In the genomic region with DNA sequence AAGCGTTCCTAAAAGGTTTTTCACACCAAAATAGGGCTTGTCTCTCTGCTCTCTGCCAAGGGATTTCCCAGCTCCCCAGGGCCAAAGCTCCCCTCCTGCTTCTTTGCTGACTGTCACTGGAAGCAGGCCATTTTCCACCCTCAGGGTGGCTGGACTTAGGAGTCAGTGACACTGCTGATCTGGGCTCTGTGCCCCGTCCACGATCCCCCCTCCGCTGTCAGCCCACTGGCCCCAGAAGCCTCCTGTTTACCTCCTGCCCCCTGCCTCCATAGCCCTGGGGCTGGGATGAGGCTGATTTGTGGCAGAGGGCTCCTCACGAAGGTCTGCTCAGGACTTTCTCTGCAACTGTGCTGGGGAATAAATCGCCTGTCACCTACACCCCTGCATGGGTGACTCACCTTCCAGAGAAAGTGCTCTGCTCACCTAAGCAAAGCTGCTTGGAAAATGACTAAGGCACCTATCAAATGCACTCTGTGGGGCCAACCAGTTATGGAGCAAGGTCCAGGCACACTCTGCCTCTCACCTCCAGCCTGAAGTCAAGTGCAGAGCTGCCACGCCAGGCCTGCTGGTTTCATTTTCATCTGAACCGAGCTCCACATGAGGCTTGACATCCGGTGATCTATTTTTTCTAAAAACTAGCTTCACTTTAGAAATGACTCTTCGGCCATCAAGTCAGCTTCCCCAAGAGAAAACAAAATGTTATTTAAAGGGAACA, we compare ENCODE assay signal across 9 cellular contexts. TPM values are rescaled to one million over a fixed set of nuclear protein-coding genes. Genes with fewer than 3 reads are reported as not detected.
DNase-seq lines count a peak whose midpoint lies in the region; ATAC-seq, FAIRE-seq and TF ChIP-seq lines count a peak whose summit lies in the region.
"Had no signal": no experiment of that assay in that cellular context is flagged by ENCODE, and none has a peak within 500 bp of the region (broad histone marks: within the 10 kb centered on the region; RNA-seq: fewer than 3 reads in every experiment).

No MANE protein-coding gene starts in this region.

- RAD21 ChIA-PET in HCT116 (lab: Charles Lee; ENCODE audit: low non-redundant PET in 1 of 2, low total read pairs in 2 of 2, uncharacterized antibody in 2 of 2, unreplicated experiment in 2 of 2) = interaction anchor here in 1 of 2 experiments (1.2 kb wide), 1 partner anchor 28 kb away, joined by 3 read pairs; no protein-coding TSS in a partner anchor

- CTCF ChIA-PET in HCT116 (lab: Charles Lee) = interaction anchor here (1.0 to 3.2 kb wide), 3 partner anchors 9 to 177 kb away, joined by 3 to 17 read pairs (median 5); a partner anchor contains a TSS
- CTCF ChIA-PET in A673 (lab: Charles Lee) = no interaction called here

- no peaks in the 10 kb centered on the region for H3K9me3 Mint-ChIP-seq in CD4-positive, CD25-positive, alpha-beta regulatory T cell
- no peaks in the 10 kb centered on the region for H3K9me3 Mint-ChIP-seq in astrocyte (ENCODE audit: unreplicated experiment)

- H3K9ac ChIP-seq in HCT116 (ENCODE audit: low read length) (peak overlapping the region; percentile 93), astrocyte (ENCODE audit: low read length) (peak overlapping the region; percentile 51)

- POLR2A ChIA-PET in HCT116 (lab: Charles Lee) (interaction anchor here (0.8 to 1.4 kb wide), 6 partner anchors 17 to 163 kb away, joined by 3 to 5 read pairs (median 4); no protein-coding TSS in a partner anchor), A673 (lab: Charles Lee; ENCODE audit: low non-redundant PET) (no interaction called here)

- peaks cover 91% of the 10 kb centered on the region for H3K4me1 ChIP-seq in CD4-positive, CD25-positive, alpha-beta regulatory T cell (ENCODE audit: control insufficient read depth, insufficient read depth, low read length, poor library complexity, severe bottlenecking)
- H3K4me1 ChIP-seq in HCT116 (ENCODE audit: control insufficient read depth in 1 of 2, insufficient read depth in 2 of 2, low read length in 2 of 2) (peaks cover 71 to 87% of the 10 kb centered on the region in 2 experiments), astrocyte (ENCODE audit: insufficient read depth, low read length) (peaks cover 57% of the 10 kb centered on the region), left lung (peaks cover 57 to 94% of the 10 kb centered on the region in 2 donors), A673 (ENCODE audit: insufficient read depth, low read length, poor library complexity, severe bottlenecking) (peaks cover 5% of the 10 kb centered on the region)

- peak overlapping the region; percentile 95 for H3K27ac ChIP-seq in CD4-positive, CD25-positive, alpha-beta regulatory T cell (ENCODE audit: insufficient read depth, low read length, poor library complexity, severe bottlenecking)
- H3K27ac ChIP-seq in HCT116 (ENCODE audit: low read depth, low read length) = peak overlapping the region; percentile 82
- H3K27ac ChIP-seq in astrocyte (ENCODE audit: low read depth, low read length) = peak overlapping the region; percentile 59
- H3K27ac ChIP-seq in left lung = peak overlapping the region; percentile 76 to 88
- H3K27ac ChIP-seq in A673 (ENCODE audit: low read depth, low read length, poor library complexity, severe bottlenecking) = no peak overlapping the region

- no peaks in the 10 kb centered on the region for H3K27me3 ChIP-seq in CD4-positive, CD25-positive, alpha-beta regulatory T cell (ENCODE audit: control insufficient read depth, insufficient read depth, low read length)
- H3K27me3 ChIP-seq in HCT116 (ENCODE audit: insufficient read depth, low read length) (no peaks in the 10 kb centered on the region), astrocyte (ENCODE audit: insufficient read depth, low read length) (no peaks in the 10 kb centered on the region), left lung (no peaks in the 10 kb centered on the region), A673 (replicated peaks; ENCODE audit: insufficient read depth, low read depth, low read length, poor library complexity) (no peaks in the 10 kb centered on the region)

- H4K20me1 ChIP-seq in HCT116 (ENCODE audit: insufficient read depth) (peaks cover 38% of the 10 kb centered on the region; the same call in 1 of the 2 replicates), astrocyte (ENCODE audit: insufficient read depth, low read length) (peaks cover 84% of the 10 kb centered on the region)

- FAIRE-seq in astrocyte (lab: Jason Lieb, UNC) = no peak

- TF ChIP-seq RAD21 in HCT116 (IDR thresholded peaks at IDR 0.05; ENCODE audit: low read depth) = peak; percentile 12; the same call in 1 of the 2 replicates

- H3K36me3 ChIP-seq in CD4-positive, CD25-positive, alpha-beta regulatory T cell (ENCODE audit: control insufficient read depth, insufficient read depth, low read length) = peaks cover 9% of the 10 kb centered on the region
- H3K36me3 ChIP-seq in HCT116 (ENCODE audit: control insufficient read depth in 1 of 2, insufficient read depth in 2 of 2, low read length in 2 of 2) (peaks cover 0 to 39% of the 10 kb centered on the region in 2 experiments; a peak in 3 of 4 replicates), astrocyte (ENCODE audit: insufficient read depth, low read length) (no peaks in the 10 kb centered on the region), left lung (peaks cover 0 to 6% of the 10 kb centered on the region in 2 donors), A673 (ENCODE audit: insufficient read depth, low read length, poor library complexity, severe bottlenecking) (no peaks in the 10 kb centered on the region)

- no peak for TF ChIP-seq CTCF in HCT116 (IDR thresholded peaks at IDR 0.05 in 2 of 3, conservative IDR thresholded peaks at IDR 0.05 in 1 of 3; ENCODE audit: borderline replicate concordance in 1 of 3, insufficient read depth in 1 of 3, low read depth in 2 of 3, low read length in 2 of 3)
- TF ChIP-seq CTCF in astrocyte (IDR thresholded peaks at IDR 0.05; ENCODE audit: insufficient read depth, low read depth, low read length) = no peak
- TF ChIP-seq CTCF in left lung (IDR thresholded peaks at IDR 0.05) = no peak
- no peak for TF ChIP-seq CTCF in A673 (conservative IDR thresholded peaks at IDR 0.05; ENCODE audit: low read depth, low read length)

- peak overlapping the region; percentile 89 for H3K4me2 ChIP-seq in HCT116 (ENCODE audit: low read length)
- peak overlapping the region; percentile 69 for H3K4me2 ChIP-seq in astrocyte (ENCODE audit: low read length)

- peak overlapping the region; percentile 96 to 99 (median 98) for H3K27ac Mint-ChIP-seq in CD4-positive, CD25-positive, alpha-beta regulatory T cell
- no peak overlapping the region for H3K27ac Mint-ChIP-seq in astrocyte (ENCODE audit: unreplicated experiment)

- H3K9me2 ChIP-seq in HCT116 (ENCODE audit: insufficient read depth) = no peaks in the 10 kb centered on the region

- H3K9me3 ChIP-seq in CD4-positive, CD25-positive, alpha-beta regulatory T cell (ENCODE audit: control insufficient read depth in 2 of 2, low read length in 2 of 2) = no peaks in the 10 kb centered on the region
- no peaks in the 10 kb centered on the region for H3K9me3 ChIP-seq in HCT116 (ENCODE audit: control insufficient read depth in 1 of 2, insufficient read depth in 1 of 2, low read depth in 1 of 2, low read length in 2 of 2)
- no peaks in the 10 kb centered on the region for H3K9me3 ChIP-seq in astrocyte (ENCODE audit: insufficient read depth, low read depth, low read length)
- no peaks in the 10 kb centered on the region for H3K9me3 ChIP-seq in left lung
- H3K9me3 ChIP-seq in A673 (ENCODE audit: low read depth, low read length, poor library complexity, severe bottlenecking) = no peaks in the 10 kb centered on the region

- H2AFZ ChIP-seq in HCT116 (ENCODE audit: low read depth, low read length, poor library complexity, severe bottlenecking) (no peak overlapping the region), astrocyte (ENCODE audit: low read depth, low read length) (no peak overlapping the region)

- ATAC-seq in CD4-positive, CD25-positive, alpha-beta regulatory T cell (ENCODE audit: low read depth in 2 of 2) = peak; percentile 30 to 36
- peak; percentile 70 for ATAC-seq in HCT116
- peak; percentile 49 for ATAC-seq in left lung
- ATAC-seq in GM19452 (IDR thresholded peaks at IDR 0.05; ENCODE audit: unreplicated experiment) = no peak

- no peak for TF ChIP-seq POLR2A in HCT116 (IDR thresholded peaks at IDR 0.05; ENCODE audit: borderline replicate concordance, extremely low read depth, insufficient read depth, insufficient read length)

- H3K4me3 ChIP-seq in CD4-positive, CD25-positive, alpha-beta regulatory T cell (ENCODE audit: low read depth, low read length) = peak overlapping the region; percentile 95
- H3K4me3 ChIP-seq in HCT116 (replicated peaks in 1 of 2; ENCODE audit: low read depth in 1 of 2, low read length in 2 of 2) (peak overlapping the region in 1 of 2 experiments; percentile 39; a peak in 3 of 4 replicates), astrocyte (ENCODE audit: insufficient read depth, low read depth, low read length) (peak overlapping the region; percentile 25), left lung (peak overlapping the region in 1 of 2 donors; percentile 0), A673 (ENCODE audit: low read depth, low read length, poor library complexity, severe bottlenecking) (no peak overlapping the region)

- H3K4me3 Mint-ChIP-seq in CD4-positive, CD25-positive, alpha-beta regulatory T cell = peak overlapping the region; percentile 86 to 92 (median 88)
- peak overlapping the region; percentile 24 for H3K4me3 Mint-ChIP-seq in astrocyte (ENCODE audit: unreplicated experiment)

- intact Hi-C loops in HCT116 (cut with micrococcal nuclease) = no loop called here
- intact Hi-C loops in left lung (cut with DNase I) = no loop called here
- intact Hi-C loops in A673 (cut with micrococcal nuclease; ENCODE audit: unreplicated experiment) = loop anchor here (10.0 kb wide), 1 partner anchor 63 kb away; no protein-coding TSS in a partner anchor

- H3K4me1 Mint-ChIP-seq in CD4-positive, CD25-positive, alpha-beta regulatory T cell = peaks cover 17 to 79% (median 67%) of the 10 kb centered on the region in 4 donors
- peaks cover 48% of the 10 kb centered on the region for H3K4me1 Mint-ChIP-seq in astrocyte (ENCODE audit: low read depth, unreplicated experiment)

- H3K36me3 Mint-ChIP-seq in CD4-positive, CD25-positive, alpha-beta regulatory T cell = peaks cover 17% of the 10 kb centered on the region
- peaks cover 15% of the 10 kb centered on the region for H3K36me3 Mint-ChIP-seq in astrocyte (ENCODE audit: low read depth, unreplicated experiment)

- DNase-seq in CD4-positive, CD25-positive, alpha-beta regulatory T cell = peak; percentile 53 to 93 (median 69)
- peak; percentile 82 for DNase-seq in HCT116 (ENCODE audit: low read depth, low spot score)
- DNase-seq in T follicular helper cell (ENCODE audit: low read depth) = peak; percentile 36
- peak; percentile 69 for DNase-seq in astrocyte (ENCODE audit: low read depth)
- DNase-seq in left lung = peak in 1 of 2 donors; percentile 83
- peak; percentile 41 to 44 for DNase-seq in stimulated activated CD8-positive, alpha-beta memory T cell treated with anti-CD3 and anti-CD28 coated beads, Interleukin-2, amount 100 ng/mL, for 1 hour (ENCODE audit: low read depth in 2 of 2)
- DNase-seq in A673 (ENCODE audit: low spot score) = no peak

- H3K27me3 Mint-ChIP-seq in CD4-positive, CD25-positive, alpha-beta regulatory T cell = no peaks in the 10 kb centered on the region
- no peaks in the 10 kb centered on the region for H3K27me3 Mint-ChIP-seq in astrocyte (ENCODE audit: low read depth, unreplicated experiment)

- BruUV-seq in HCT116 (replicated peaks; lab: Mats Ljungman, UMichigan) (no TSS peak), A673 (replicated peaks; lab: Mats Ljungman, UMichigan) (no TSS peak)

- H3K79me2 ChIP-seq in HCT116 (ENCODE audit: insufficient read depth, low read length) = peaks cover 98% of the 10 kb centered on the region
- peaks cover 94% of the 10 kb centered on the region for H3K79me2 ChIP-seq in astrocyte (ENCODE audit: insufficient read depth, low read length)

RNA-seq across cellular contexts. Expression of a gene that starts 4.9 kb away (rescaled TPM):
- 61.3 TPM for total RNA-seq in CD4-positive, CD25-positive, alpha-beta regulatory T cell
- 1 to 10 TPM; 5.9 to 7.9 (median 6.7) TPM for polyA plus RNA-seq in CD4-positive, CD25-positive, alpha-beta regulatory T cell
- total RNA-seq in HCT116 (2021; ENCODE audit: unreplicated experiment) (16.4 TPM), astrocyte (10.8 and 11.0 TPM in 2 replicates), left lung (10 to 100 TPM; 11.3 to 13.1 TPM), A673 (2021) (3.0 and 5.5 TPM in 2 replicates)
- polyA plus RNA-seq in HCT116 (2012) = 5.8 and 6.6 TPM in 2 replicates

RNA-seq across cellular contexts. Expression of a gene that starts 50.0 kb away (rescaled TPM):
- total RNA-seq in CD4-positive, CD25-positive, alpha-beta regulatory T cell = 0.20 TPM
- under 1 TPM in 2 of 4 donors, not detected in 2; 0.36 to 0.60 TPM for polyA plus RNA-seq in CD4-positive, CD25-positive, alpha-beta regulatory T cell
- total RNA-seq in HCT116 (2021; ENCODE audit: unreplicated experiment) (0.15 TPM), astrocyte (not detected in 2 replicates), left lung (not detected), A673 (2021) (0.22 TPM in 1 of 2 replicates, not detected in the other)
- 0.05 and 0.16 TPM in 2 replicates for polyA plus RNA-seq in HCT116 (2012)
- total RNA-seq: subcutaneous adipose tissue had no signal
